3 cellular contexts compared by ENCODE assay signal in the genomic region with DNA sequence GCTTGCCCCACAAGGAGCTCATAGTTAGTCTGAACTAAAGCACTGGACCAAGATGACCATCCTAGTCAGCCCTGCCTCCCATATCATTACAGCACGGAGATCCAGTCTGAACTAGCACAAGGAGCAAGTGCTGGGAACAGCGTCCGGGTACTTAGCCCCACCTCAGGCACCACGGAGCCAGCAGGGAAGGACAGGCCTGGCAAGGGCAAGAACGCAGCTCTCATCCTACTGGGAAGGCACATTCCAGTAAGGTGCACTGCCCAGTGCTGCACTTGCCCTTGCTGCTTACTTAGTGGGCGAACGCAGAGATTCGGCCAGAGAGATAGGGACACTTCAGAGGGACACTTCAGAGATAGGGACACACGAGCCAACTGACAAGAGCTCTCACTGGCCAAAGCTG.
TF ChIP-seq lines count a peak whose summit lies in the region.

No MANE protein-coding gene starts in this region.

TF ChIP-seq in SK-N-SH, 30 proteins besides CTCF, POLR2A, EP300 and RAD21:
- TF ChIP-seq, protein P1, sequence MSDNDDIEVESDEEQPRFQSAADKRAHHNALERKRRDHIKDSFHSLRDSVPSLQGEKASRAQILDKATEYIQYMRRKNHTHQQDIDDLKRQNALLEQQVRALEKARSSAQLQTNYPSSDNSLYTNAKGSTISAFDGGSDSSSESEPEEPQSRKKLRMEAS (IDR thresholded peaks at IDR 0.05; ENCODE audit: low read depth): no peak
- TF ChIP-seq SIN3A (IDR thresholded peaks at IDR 0.05; ENCODE audit: borderline replicate concordance, low read depth, low read length) (no peak), FOXJ3 (CRISPR knock-in tag; IDR thresholded peaks at IDR 0.05) (no peak), GATA2 (CRISPR knock-in tag; IDR thresholded peaks at IDR 0.05) (no peak), RFX5 (IDR thresholded peaks at IDR 0.05; ENCODE audit: low read length) (no peak), NFIC (IDR thresholded peaks at IDR 0.05; ENCODE audit: borderline replicate concordance) (no peak)
- TF ChIP-seq, protein P2, sequence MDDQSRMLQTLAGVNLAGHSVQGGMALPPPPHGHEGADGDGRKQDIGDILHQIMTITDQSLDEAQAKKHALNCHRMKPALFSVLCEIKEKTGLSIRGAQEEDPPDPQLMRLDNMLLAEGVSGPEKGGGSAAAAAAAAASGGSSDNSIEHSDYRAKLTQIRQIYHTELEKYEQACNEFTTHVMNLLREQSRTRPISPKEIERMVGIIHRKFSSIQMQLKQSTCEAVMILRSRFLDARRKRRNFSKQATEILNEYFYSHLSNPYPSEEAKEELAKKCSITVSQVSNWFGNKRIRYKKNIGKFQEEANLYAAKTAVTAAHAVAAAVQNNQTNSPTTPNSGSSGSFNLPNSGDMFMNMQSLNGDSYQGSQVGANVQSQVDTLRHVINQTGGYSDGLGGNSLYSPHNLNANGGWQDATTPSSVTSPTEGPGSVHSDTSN (IDR thresholded peaks at IDR 0.05): no peak
- TF ChIP-seq, protein P3, sequence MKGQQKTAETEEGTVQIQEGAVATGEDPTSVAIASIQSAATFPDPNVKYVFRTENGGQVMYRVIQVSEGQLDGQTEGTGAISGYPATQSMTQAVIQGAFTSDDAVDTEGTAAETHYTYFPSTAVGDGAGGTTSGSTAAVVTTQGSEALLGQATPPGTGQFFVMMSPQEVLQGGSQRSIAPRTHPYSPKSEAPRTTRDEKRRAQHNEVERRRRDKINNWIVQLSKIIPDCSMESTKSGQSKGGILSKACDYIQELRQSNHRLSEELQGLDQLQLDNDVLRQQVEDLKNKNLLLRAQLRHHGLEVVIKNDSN (IDR thresholded peaks at IDR 0.05; ENCODE audit: borderline replicate concordance, low read depth): no peak
- TF ChIP-seq, protein P4, sequence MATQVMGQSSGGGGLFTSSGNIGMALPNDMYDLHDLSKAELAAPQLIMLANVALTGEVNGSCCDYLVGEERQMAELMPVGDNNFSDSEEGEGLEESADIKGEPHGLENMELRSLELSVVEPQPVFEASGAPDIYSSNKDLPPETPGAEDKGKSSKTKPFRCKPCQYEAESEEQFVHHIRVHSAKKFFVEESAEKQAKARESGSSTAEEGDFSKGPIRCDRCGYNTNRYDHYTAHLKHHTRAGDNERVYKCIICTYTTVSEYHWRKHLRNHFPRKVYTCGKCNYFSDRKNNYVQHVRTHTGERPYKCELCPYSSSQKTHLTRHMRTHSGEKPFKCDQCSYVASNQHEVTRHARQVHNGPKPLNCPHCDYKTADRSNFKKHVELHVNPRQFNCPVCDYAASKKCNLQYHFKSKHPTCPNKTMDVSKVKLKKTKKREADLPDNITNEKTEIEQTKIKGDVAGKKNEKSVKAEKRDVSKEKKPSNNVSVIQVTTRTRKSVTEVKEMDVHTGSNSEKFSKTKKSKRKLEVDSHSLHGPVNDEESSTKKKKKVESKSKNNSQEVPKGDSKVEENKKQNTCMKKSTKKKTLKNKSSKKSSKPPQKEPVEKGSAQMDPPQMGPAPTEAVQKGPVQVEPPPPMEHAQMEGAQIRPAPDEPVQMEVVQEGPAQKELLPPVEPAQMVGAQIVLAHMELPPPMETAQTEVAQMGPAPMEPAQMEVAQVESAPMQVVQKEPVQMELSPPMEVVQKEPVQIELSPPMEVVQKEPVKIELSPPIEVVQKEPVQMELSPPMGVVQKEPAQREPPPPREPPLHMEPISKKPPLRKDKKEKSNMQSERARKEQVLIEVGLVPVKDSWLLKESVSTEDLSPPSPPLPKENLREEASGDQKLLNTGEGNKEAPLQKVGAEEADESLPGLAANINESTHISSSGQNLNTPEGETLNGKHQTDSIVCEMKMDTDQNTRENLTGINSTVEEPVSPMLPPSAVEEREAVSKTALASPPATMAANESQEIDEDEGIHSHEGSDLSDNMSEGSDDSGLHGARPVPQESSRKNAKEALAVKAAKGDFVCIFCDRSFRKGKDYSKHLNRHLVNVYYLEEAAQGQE (IDR thresholded peaks at IDR 0.05; ENCODE audit: low read depth, low read length): no peak

TF ChIP-seq in SK-N-SH treated with all-trans-retinoic acid at 6 μM for 48 hours, 23 proteins besides CTCF, POLR2A, EP300 and RAD21:
- TF ChIP-seq TOX (CRISPR knock-in tag; IDR thresholded peaks at IDR 0.05; ENCODE audit: borderline replicate concordance): no peak
- TF ChIP-seq, protein P5, sequence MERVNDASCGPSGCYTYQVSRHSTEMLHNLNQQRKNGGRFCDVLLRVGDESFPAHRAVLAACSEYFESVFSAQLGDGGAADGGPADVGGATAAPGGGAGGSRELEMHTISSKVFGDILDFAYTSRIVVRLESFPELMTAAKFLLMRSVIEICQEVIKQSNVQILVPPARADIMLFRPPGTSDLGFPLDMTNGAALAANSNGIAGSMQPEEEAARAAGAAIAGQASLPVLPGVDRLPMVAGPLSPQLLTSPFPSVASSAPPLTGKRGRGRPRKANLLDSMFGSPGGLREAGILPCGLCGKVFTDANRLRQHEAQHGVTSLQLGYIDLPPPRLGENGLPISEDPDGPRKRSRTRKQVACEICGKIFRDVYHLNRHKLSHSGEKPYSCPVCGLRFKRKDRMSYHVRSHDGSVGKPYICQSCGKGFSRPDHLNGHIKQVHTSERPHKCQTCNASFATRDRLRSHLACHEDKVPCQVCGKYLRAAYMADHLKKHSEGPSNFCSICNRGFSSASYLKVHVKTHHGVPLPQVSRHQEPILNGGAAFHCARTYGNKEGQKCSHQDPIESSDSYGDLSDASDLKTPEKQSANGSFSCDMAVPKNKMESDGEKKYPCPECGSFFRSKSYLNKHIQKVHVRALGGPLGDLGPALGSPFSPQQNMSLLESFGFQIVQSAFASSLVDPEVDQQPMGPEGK (CRISPR knock-in tag; IDR thresholded peaks at IDR 0.05; ENCODE audit: borderline replicate concordance): no peak

TF ChIP-seq in IMR-90, 13 proteins besides CTCF, POLR2A, EP300 and RAD21:
- TF ChIP-seq, protein P6, sequence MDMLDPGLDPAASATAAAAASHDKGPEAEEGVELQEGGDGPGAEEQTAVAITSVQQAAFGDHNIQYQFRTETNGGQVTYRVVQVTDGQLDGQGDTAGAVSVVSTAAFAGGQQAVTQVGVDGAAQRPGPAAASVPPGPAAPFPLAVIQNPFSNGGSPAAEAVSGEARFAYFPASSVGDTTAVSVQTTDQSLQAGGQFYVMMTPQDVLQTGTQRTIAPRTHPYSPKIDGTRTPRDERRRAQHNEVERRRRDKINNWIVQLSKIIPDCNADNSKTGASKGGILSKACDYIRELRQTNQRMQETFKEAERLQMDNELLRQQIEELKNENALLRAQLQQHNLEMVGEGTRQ (IDR thresholded peaks at IDR 0.05; ENCODE audit: low read depth, low read length): no peak
- TF ChIP-seq, protein P7, sequence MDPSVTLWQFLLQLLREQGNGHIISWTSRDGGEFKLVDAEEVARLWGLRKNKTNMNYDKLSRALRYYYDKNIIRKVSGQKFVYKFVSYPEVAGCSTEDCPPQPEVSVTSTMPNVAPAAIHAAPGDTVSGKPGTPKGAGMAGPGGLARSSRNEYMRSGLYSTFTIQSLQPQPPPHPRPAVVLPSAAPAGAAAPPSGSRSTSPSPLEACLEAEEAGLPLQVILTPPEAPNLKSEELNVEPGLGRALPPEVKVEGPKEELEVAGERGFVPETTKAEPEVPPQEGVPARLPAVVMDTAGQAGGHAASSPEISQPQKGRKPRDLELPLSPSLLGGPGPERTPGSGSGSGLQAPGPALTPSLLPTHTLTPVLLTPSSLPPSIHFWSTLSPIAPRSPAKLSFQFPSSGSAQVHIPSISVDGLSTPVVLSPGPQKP (IDR thresholded peaks at IDR 0.05; ENCODE audit: borderline replicate concordance, low read depth, low read length): no peak
- TF ChIP-seq CEBPB (IDR thresholded peaks at IDR 0.05; ENCODE audit: low read depth, low read length): no peak
- no peak for TF ChIP-seq FOS (IDR thresholded peaks at IDR 0.05; ENCODE audit: low read depth, low read length)
- TF ChIP-seq MXI1 (IDR thresholded peaks at IDR 0.05; ENCODE audit: borderline replicate concordance, low read depth, low read length): no peak
- no peak for TF ChIP-seq BHLHE40 (IDR thresholded peaks at IDR 0.05; ENCODE audit: low read depth, low read length)
- TF ChIP-seq CHD1 (IDR thresholded peaks at IDR 0.05; ENCODE audit: low read depth, low read length): no peak
- no peak for TF ChIP-seq RFX5 (IDR thresholded peaks at IDR 0.05; ENCODE audit: low read depth, low read length)
- TF ChIP-seq SMC3 (IDR thresholded peaks at IDR 0.05; ENCODE audit: low read depth, low read length): no peak
- no peak for TF ChIP-seq NFE2L2 (IDR thresholded peaks at IDR 0.05; ENCODE audit: low read depth, low read length)
